In genomic region chr5:68714810-68715209, GRCh38 we compare ENCODE assay signal across 24 cellular contexts.
"Had no signal": no experiment of that assay in that cellular context is flagged by ENCODE, and none has a peak within 500 bp of the region (broad histone marks: within the 10 kb centered on the region; RNA-seq: fewer than 3 reads in every experiment).

No MANE protein-coding gene starts in this region.

- H3K4me3 ChIP-seq: esophagus squamous epithelium, left lung, lower lobe of right lung, mucosa of descending colon, right lobe of liver, upper lobe of left lung had no signal

- H3K27me3 Mint-ChIP-seq: activated naive CD4-positive, alpha-beta T cell treated with anti-CD3 and anti-CD28 coated beads, Interleukin-2, amount 50 U/mL, for 24 hours; activated naive CD8-positive, alpha-beta T cell treated with anti-CD3 and anti-CD28 coated beads, Interleukin-2, amount 50 U/mL, for 24 hours; central memory CD8-positive, alpha-beta T cell; dendritic cell treated with granulocyte-macrophage colony-stimulating factor and Interleukin-4, amounts not matched to agents 40 ng/mL and 50 ng/mL, for 4 days; progenitor cell of endocrine pancreas had no signal

- H3K27me3 ChIP-seq: esophagus squamous epithelium, left lung, neutrophil, right lobe of liver, upper lobe of left lung had no signal

- H3K9me3 ChIP-seq: esophagus squamous epithelium, lower lobe of right lung, mucosa of descending colon, neutrophil, right lobe of liver, upper lobe of left lung had no signal

- H3K9me3 Mint-ChIP-seq: activated naive CD4-positive, alpha-beta T cell treated with anti-CD3 and anti-CD28 coated beads, Interleukin-2, amount 50 U/mL, for 24 hours; central memory CD8-positive, alpha-beta T cell had no signal

- H3K36me3 ChIP-seq: esophagus squamous epithelium, left lung, lower lobe of right lung, neutrophil, right lobe of liver, upper lobe of left lung had no signal

- H3K27ac Mint-ChIP-seq: activated naive CD4-positive, alpha-beta T cell treated with anti-CD3 and anti-CD28 coated beads, Interleukin-2, amount 50 U/mL, for 24 hours; activated naive CD8-positive, alpha-beta T cell treated with anti-CD3 and anti-CD28 coated beads, Interleukin-2, amount 50 U/mL, for 24 hours; dendritic cell treated with granulocyte-macrophage colony-stimulating factor and Interleukin-4, amounts not matched to agents 40 ng/mL and 50 ng/mL, for 4 days; nephron progenitor cell; progenitor cell of endocrine pancreas had no signal

- ATAC-seq: activated naive CD8-positive, alpha-beta T cell treated with anti-CD3 and anti-CD28 coated beads, Interleukin-2, amount 50 U/mL, for 24 hours; left lung; lower lobe of right lung; mucosa of descending colon; right lobe of liver; stimulated activated naive CD8-positive, alpha-beta T cell treated with anti-CD3 and anti-CD28 coated beads, Interleukin-15, Interleukin-2, amounts not matched to agents 100 U/mL and 50 U/mL, for 24 hours had no signal

- DNase-seq: activated CD4-positive, alpha-beta T cell treated with anti-CD3 and anti-CD28 coated beads for 4 hours; activated CD4-positive, alpha-beta T cell treated with anti-CD3 and anti-CD28 coated beads, Interleukin-2, amount 50 U/mL, for 4 hours; activated effector memory CD4-positive, alpha-beta T cell treated with anti-CD3 and anti-CD28 coated beads, Interleukin-2, amount 50 U/mL, for 16 hours; activated naive CD8-positive, alpha-beta T cell treated with anti-CD3 and anti-CD28 coated beads, Interleukin-2, amount 50 U/mL, for 24 hours; activated T-cell treated with anti-CD3 and anti-CD28 coated beads for 4 hours; amygdala; effector CD4-positive, alpha-beta T cell; esophagus squamous epithelium; foreskin melanocyte; left lung; lower lobe of right lung; mesendoderm; mucosa of descending colon; nephron progenitor cell; right lobe of liver; stimulated activated CD4-positive, alpha-beta T cell treated with anti-CD3 and anti-CD28 coated beads, Interleukin-12 subunit alpha, Interleukin-12 subunit beta, amount 100 ng/mL, for 4 hours; stimulated activated CD4-positive, alpha-beta T cell treated with anti-CD3 and anti-CD28 coated beads, Interleukin-4, amount 100 ng/mL, for 1 hour; stimulated activated naive CD8-positive, alpha-beta T cell treated with anti-CD3 and anti-CD28 coated beads, Interleukin-15, Interleukin-2, amounts not matched to agents 100 U/mL and 50 U/mL, for 24 hours; upper lobe of left lung had no signal

- H3K4me3 Mint-ChIP-seq: activated naive CD4-positive, alpha-beta T cell treated with anti-CD3 and anti-CD28 coated beads, Interleukin-2, amount 50 U/mL, for 24 hours; activated naive CD8-positive, alpha-beta T cell treated with anti-CD3 and anti-CD28 coated beads, Interleukin-2, amount 50 U/mL, for 24 hours; central memory CD8-positive, alpha-beta T cell; dendritic cell treated with granulocyte-macrophage colony-stimulating factor and Interleukin-4, amounts not matched to agents 40 ng/mL and 50 ng/mL, for 4 days; nephron progenitor cell had no signal

- H3K4me1 ChIP-seq: lower lobe of right lung, right lobe of liver had no signal

- H3K27ac ChIP-seq: esophagus squamous epithelium, left lung, lower lobe of right lung, neutrophil, right lobe of liver, upper lobe of left lung had no signal
